2 cellular contexts compared by ENCODE assay signal in genomic region chr16:89172901-89173628, GRCh38.
TF ChIP-seq lines count a peak whose summit lies in the region.

No MANE protein-coding gene starts in this region.

TF ChIP-seq in SK-N-SH, 30 proteins besides CTCF, POLR2A, EP300 and RAD21:
- TF ChIP-seq POLR2AphosphoS5 (IDR thresholded peaks at IDR 0.05; ENCODE audit: low read depth, low read length) (no peak), FOXJ3 (CRISPR knock-in tag; IDR thresholded peaks at IDR 0.05) (peak; percentile 25; the same call in 1 of the 2 replicates), CHD2 (IDR thresholded peaks at IDR 0.05; ENCODE audit: low read length, partially characterized antibody) (no peak), RCOR1 (IDR thresholded peaks at IDR 0.05; ENCODE audit: low read length) (0 out of 2 replicates have a peak, but pooled peaks have one; percentile 34), TEAD4 (IDR thresholded peaks at IDR 0.05; ENCODE audit: borderline replicate concordance, insufficient read depth) (no peak), MXI1 (IDR thresholded peaks at IDR 0.05; ENCODE audit: low read depth, low read length) (no peak)
TF ChIP-seq in SK-N-SH: peak in this region for 2.

TF ChIP-seq in SK-N-SH treated with all-trans-retinoic acid at 6 μM for 48 hours, 23 proteins besides CTCF, POLR2A, EP300 and RAD21:
- TF ChIP-seq TOX (CRISPR knock-in tag; IDR thresholded peaks at IDR 0.05; ENCODE audit: borderline replicate concordance) (no peak), ZNF565 (CRISPR knock-in tag; conservative IDR thresholded peaks at IDR 0.05; ENCODE audit: low read depth) (no peak), CREB5 (CRISPR knock-in tag; IDR thresholded peaks at IDR 0.05; ENCODE audit: low read depth) (no peak), ARNTL (CRISPR knock-in tag; IDR thresholded peaks at IDR 0.05; ENCODE audit: borderline replicate concordance, low read depth) (no peak), TCF4 (CRISPR knock-in tag; IDR thresholded peaks at IDR 0.05; ENCODE audit: borderline replicate concordance) (no peak), OSR1 (CRISPR knock-in tag; IDR thresholded peaks at IDR 0.05) (no peak), ZNF70 (CRISPR knock-in tag; IDR thresholded peaks at IDR 0.05) (no peak), ISL1 (CRISPR knock-in tag; IDR thresholded peaks at IDR 0.05) (no peak), SNAI2 (CRISPR knock-in tag; IDR thresholded peaks at IDR 0.05) (no peak), ZNF8 (CRISPR knock-in tag; IDR thresholded peaks at IDR 0.05) (no peak), CSRNP3 (CRISPR knock-in tag; IDR thresholded peaks at IDR 0.05) (no peak), ZFP3 (CRISPR knock-in tag; IDR thresholded peaks at IDR 0.05) (no peak), ZC3H10 (CRISPR knock-in tag; IDR thresholded peaks at IDR 0.05) (no peak)
TF ChIP-seq in SK-N-SH treated with all-trans-retinoic acid at 6 μM for 48 hours: peak in this region for 0.
